In the genomic region with DNA sequence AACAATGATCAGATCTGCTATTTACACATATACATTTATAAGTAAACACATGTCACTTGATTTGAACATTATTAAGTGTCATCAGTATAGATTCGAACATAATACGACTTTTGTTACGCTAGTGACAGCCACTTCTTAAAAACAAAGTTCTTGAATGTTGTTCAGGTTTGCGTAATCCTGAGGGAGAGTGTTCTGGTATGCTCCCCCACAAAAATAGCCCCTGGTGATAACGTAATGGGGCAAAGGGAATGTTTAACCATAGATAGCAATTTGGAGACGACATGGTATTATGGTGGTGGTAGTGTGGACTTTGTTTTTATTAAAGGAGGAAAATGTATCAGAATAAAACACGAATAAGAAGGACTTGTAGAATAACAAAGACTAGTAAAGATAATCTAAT, we compare ENCODE assay signal across 21 cellular contexts.
"Had no signal": no experiment of that assay in that cellular context is flagged by ENCODE, and none has a peak within 500 bp of the region (broad histone marks: within the 10 kb centered on the region; RNA-seq: fewer than 3 reads in every experiment).

No MANE protein-coding gene starts in this region.

- H3K9me3 ChIP-seq: mucosa of descending colon, sigmoid colon, thoracic aorta, vagina had no signal

- H3K27ac Mint-ChIP-seq: activated CD4-positive, alpha-beta memory T cell treated with anti-CD3 and anti-CD28 coated beads for 36 hours; stimulated activated naive CD8-positive, alpha-beta T cell treated with anti-CD3 and anti-CD28 coated beads, Interleukin-15, Interleukin-2, amounts not matched to agents 100 ng/mL and 50 ng/mL, for 24 hours had no signal

- ATAC-seq: foreskin keratinocyte; mucosa of descending colon; naive thymus-derived CD8-positive, alpha-beta T cell had no signal

- H3K4me3 Mint-ChIP-seq: activated CD4-positive, alpha-beta memory T cell treated with anti-CD3 and anti-CD28 coated beads for 36 hours; naive thymus-derived CD8-positive, alpha-beta T cell; stimulated activated naive CD8-positive, alpha-beta T cell treated with anti-CD3 and anti-CD28 coated beads, Interleukin-15, Interleukin-2, amounts not matched to agents 100 ng/mL and 50 ng/mL, for 24 hours had no signal

- H3K4me1 ChIP-seq: foreskin keratinocyte, vagina had no signal

- H3K27me3 Mint-ChIP-seq: activated CD4-positive, alpha-beta memory T cell treated with anti-CD3 and anti-CD28 coated beads for 36 hours; naive thymus-derived CD8-positive, alpha-beta T cell; stimulated activated naive CD8-positive, alpha-beta T cell treated with anti-CD3 and anti-CD28 coated beads, Interleukin-15, Interleukin-2, amounts not matched to agents 100 ng/mL and 50 ng/mL, for 24 hours had no signal

- H3K9me3 Mint-ChIP-seq: activated CD4-positive, alpha-beta memory T cell treated with anti-CD3 and anti-CD28 coated beads for 36 hours; naive thymus-derived CD8-positive, alpha-beta T cell; stimulated activated naive CD8-positive, alpha-beta T cell treated with anti-CD3 and anti-CD28 coated beads, Interleukin-15, Interleukin-2, amounts not matched to agents 100 ng/mL and 50 ng/mL, for 24 hours had no signal

- H3K4me3 ChIP-seq: coronary artery, mucosa of descending colon, sigmoid colon, thoracic aorta, vagina had no signal

- H3K27me3 ChIP-seq: foreskin keratinocyte, sigmoid colon, vagina had no signal

- FAIRE-seq: endothelial cell of umbilical vein, keratinocyte had no signal

- H3K27ac ChIP-seq: foreskin keratinocyte, thoracic aorta, vagina, VCaP had no signal

- H3K36me3 ChIP-seq: sigmoid colon, thoracic aorta, vagina had no signal

- H3K36me3 Mint-ChIP-seq: activated CD4-positive, alpha-beta memory T cell treated with anti-CD3 and anti-CD28 coated beads for 36 hours had no signal

- DNase-seq: activated CD4-positive, alpha-beta memory T cell treated with anti-CD3 and anti-CD28 coated beads for 36 hours; activated naive CD4-positive, alpha-beta T cell treated with Interleukin-2 at 50 U/mL for 16 hours; caudate nucleus; effector CD4-positive, alpha-beta T cell; foreskin keratinocyte; head of caudate nucleus; mucosa of descending colon; naive thymus-derived CD8-positive, alpha-beta T cell; nucleus accumbens; sigmoid colon; stimulated activated CD4-positive, alpha-beta T cell treated with anti-CD3 and anti-CD28 coated beads, Interleukin-12 subunit alpha, Interleukin-12 subunit beta, amount 100 ng/mL, for 4 hours; stimulated activated CD4-positive, alpha-beta T cell treated with anti-CD3 and anti-CD28 coated beads, Interleukin-4, amount 100 ng/mL, for 1 hour; stimulated activated CD8-positive, alpha-beta memory T cell treated with anti-CD3 and anti-CD28 coated beads, Interleukin-4, amount 100 ng/mL, for 48 hours; T-helper 9 cell had no signal
